7 cellular contexts compared by ENCODE assay signal in the genomic region with DNA sequence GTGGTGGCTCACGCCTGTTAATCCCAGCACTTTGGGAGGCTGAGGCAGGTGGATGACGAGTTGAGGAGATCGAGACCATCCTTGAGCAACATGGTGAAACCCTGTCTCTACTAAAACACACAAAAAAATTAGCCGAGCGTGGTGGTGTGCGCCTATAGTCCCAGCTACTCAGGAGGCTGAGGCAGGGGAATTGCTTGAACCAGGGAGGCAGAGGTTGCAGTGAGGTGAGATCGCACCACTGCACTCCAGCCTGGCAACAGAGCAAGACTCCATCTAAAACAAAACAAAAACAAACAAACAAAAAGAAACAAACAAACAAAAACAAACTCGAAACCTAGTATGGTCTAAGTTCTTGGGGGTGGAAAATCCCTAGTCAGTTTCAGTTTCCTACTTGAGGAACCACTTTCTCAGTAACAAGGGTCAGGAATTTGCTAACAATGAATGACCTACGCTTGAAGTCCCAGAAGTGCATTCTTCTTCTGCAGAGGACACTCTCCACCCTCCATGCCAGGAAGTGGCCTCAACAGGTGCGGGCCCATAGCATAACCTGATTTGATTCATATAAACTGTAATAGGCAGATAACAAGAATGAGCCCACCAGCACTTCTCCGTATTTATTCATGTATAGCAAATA. TPM values are rescaled to one million over a fixed set of nuclear protein-coding genes. Genes with fewer than 3 reads are reported as not detected.
DNase-seq lines count a peak whose midpoint lies in the region; ATAC-seq and TF ChIP-seq lines count a peak whose summit lies in the region.
"Not testable (repeated sequence)": the region's sequence is repeated elsewhere in the genome, so short reads cannot be mapped to it uniquely, and the experiment has no call there.

No MANE protein-coding gene starts in this region.

- peak overlapping the region; percentile 62 to 84 for H3K27ac ChIP-seq in lung (ENCODE audit: low read depth in 1 of 2, low read length in 1 of 2)

- BruUV-seq in Calu3 (replicated peaks; lab: Mats Ljungman, UMichigan) = not testable (repeated sequence)

- H3K9me3 ChIP-seq in T-helper 17 cell (ENCODE audit: control insufficient read depth, low read length, poor library complexity, severe bottlenecking); lung (ENCODE audit: control insufficient read depth in 2 of 2, insufficient read depth in 1 of 2, low read length in 1 of 2): not testable (repeated sequence)

- H3K4me1 Mint-ChIP-seq in Calu3 (ENCODE audit: low read depth, unreplicated experiment) (peaks cover 25% of the 10 kb centered on the region), T-helper 17 cell (peaks cover 65% of the 10 kb centered on the region), endothelial cell (ENCODE audit: unreplicated experiment) (peaks cover 38% of the 10 kb centered on the region)
- H3K4me1 Mint-ChIP-seq in activated naive CD4-positive, alpha-beta T cell treated with anti-CD3 and anti-CD28 coated beads, Interleukin-2, amount 10 ng/mL, durations not matched to agents 7 days and 5 days = peaks cover 83% of the 10 kb centered on the region

- not testable (repeated sequence) for DNase-seq in Calu3; T-helper 17 cell; activated naive CD4-positive, alpha-beta T cell treated with anti-CD3 and anti-CD28 coated beads, Interleukin-2, amount 10 ng/mL, durations not matched to agents 7 days and 5 days; endothelial cell (ENCODE audit: low spot score); lung (ENCODE audit: low spot score)
- peak; percentile 53 for DNase-seq in renal cortical epithelial cell (ENCODE audit: low read depth)

- H3K27me3 ChIP-seq in lung (ENCODE audit: control insufficient read depth, insufficient read depth) = not testable (repeated sequence)

- not testable (repeated sequence) for H3K4me1 ChIP-seq in lung (ENCODE audit: control insufficient read depth in 2 of 2, insufficient read depth in 2 of 2, low read length in 2 of 2)

- H3K9me3 Mint-ChIP-seq in Calu3 (ENCODE audit: low read depth, unreplicated experiment); activated naive CD4-positive, alpha-beta T cell treated with anti-CD3 and anti-CD28 coated beads, Interleukin-2, amount 10 ng/mL, durations not matched to agents 7 days and 5 days; endothelial cell (ENCODE audit: unreplicated experiment): not testable (repeated sequence)

- TF ChIP-seq CTCF in Calu3 (IDR thresholded peaks at IDR 0.05; ENCODE audit: unreplicated experiment); endothelial cell (IDR thresholded peaks at IDR 0.05; ENCODE audit: unreplicated experiment); lung (IDR thresholded peaks at IDR 0.05; ENCODE audit: control extremely low read depth, extremely low read depth): not testable (repeated sequence)

- intact Hi-C loops in Calu3 (cut with micrococcal nuclease; ENCODE audit: unreplicated experiment) = not testable (repeated sequence)

- CTCF ChIA-PET in Calu3 (lab: Charles Lee); activated naive CD4-positive, alpha-beta T cell treated with anti-CD3 and anti-CD28 coated beads, Interleukin-2, amount 10 ng/mL, durations not matched to agents 7 days and 5 days (lab: Charles Lee): not testable (repeated sequence)

- H3K4me3 ChIP-seq in lung = peak overlapping the region; percentile 5

- H3K4me3 Mint-ChIP-seq in Calu3 (ENCODE audit: low read depth, unreplicated experiment) (peak overlapping the region; percentile 95), T-helper 17 cell (peak overlapping the region; percentile 77)
- peak overlapping the region; percentile 88 for H3K4me3 Mint-ChIP-seq in activated naive CD4-positive, alpha-beta T cell treated with anti-CD3 and anti-CD28 coated beads, Interleukin-2, amount 10 ng/mL, durations not matched to agents 7 days and 5 days
- H3K4me3 Mint-ChIP-seq in endothelial cell (ENCODE audit: unreplicated experiment) = not testable (repeated sequence)

- H3K36me3 ChIP-seq in lung (ENCODE audit: control insufficient read depth in 2 of 2, insufficient read depth in 2 of 2, low read length in 2 of 2) = not testable (repeated sequence)

- H3K27ac Mint-ChIP-seq in Calu3 (ENCODE audit: unreplicated experiment) = not testable (repeated sequence)
- H3K27ac Mint-ChIP-seq in T-helper 17 cell = peak overlapping the region; percentile 99
- peak overlapping the region; percentile 71 for H3K27ac Mint-ChIP-seq in activated naive CD4-positive, alpha-beta T cell treated with anti-CD3 and anti-CD28 coated beads, Interleukin-2, amount 10 ng/mL, durations not matched to agents 7 days and 5 days
- H3K27ac Mint-ChIP-seq in endothelial cell (ENCODE audit: unreplicated experiment) = peak overlapping the region; percentile 46

- H3K27me3 Mint-ChIP-seq in Calu3 (ENCODE audit: unreplicated experiment); T-helper 17 cell; activated naive CD4-positive, alpha-beta T cell treated with anti-CD3 and anti-CD28 coated beads, Interleukin-2, amount 10 ng/mL, durations not matched to agents 7 days and 5 days: not testable (repeated sequence)
- H3K27me3 Mint-ChIP-seq in endothelial cell (ENCODE audit: unreplicated experiment) = peaks cover 15% of the 10 kb centered on the region

- 60 to 77% methylated on average over 11 of the region's 11 CpGs for WGBS in lung, 2 donors

- peaks cover 31% of the 10 kb centered on the region for H3K36me3 Mint-ChIP-seq in Calu3 (ENCODE audit: insufficient read depth, unreplicated experiment)
- H3K36me3 Mint-ChIP-seq in T-helper 17 cell (ENCODE audit: low read depth) = peaks cover 11% of the 10 kb centered on the region
- H3K36me3 Mint-ChIP-seq in activated naive CD4-positive, alpha-beta T cell treated with anti-CD3 and anti-CD28 coated beads, Interleukin-2, amount 10 ng/mL, durations not matched to agents 7 days and 5 days = peaks cover 38% of the 10 kb centered on the region
- H3K36me3 Mint-ChIP-seq in endothelial cell (ENCODE audit: low read depth, unreplicated experiment) = not testable (repeated sequence)

- ATAC-seq in HG02981 (IDR thresholded peaks at IDR 0.05; ENCODE audit: unreplicated experiment) = peak; percentile 29
- not testable (repeated sequence) for ATAC-seq in T-helper 17 cell; lung (ENCODE audit: insufficient read depth, low FRiP score)

RNA-seq across cellular contexts. Expression of gene PARP14, which starts 2.3 kb away (rescaled TPM):
- total RNA-seq in Calu3 (2022) = 95.5 and 168 TPM in 2 replicates
- 10 to 100 TPM; 46.8 to 47.8 TPM for total RNA-seq in T-helper 17 cell
- total RNA-seq in endothelial cell (ENCODE audit: unreplicated experiment) = 41.9 TPM
- total RNA-seq in lung = 100 to 1,000 TPM in 1 of 2 donors, 10 to 100 TPM in 1; 76.6 to 118 TPM
- polyA plus RNA-seq in lung = 10 to 100 TPM; 25.6 to 31.6 TPM
- 110 and 123 TPM in 2 replicates for total RNA-seq in renal cortical epithelial cell
